In genomic region chr19:6589711-6590457, GRCh38 we compare ENCODE assay signal across 9 cellular contexts. TPM values are rescaled to one million over a fixed set of nuclear protein-coding genes. Genes with fewer than 3 reads are reported as not detected.
DNase-seq lines count a peak whose midpoint lies in the region; ATAC-seq and TF ChIP-seq lines count a peak whose summit lies in the region.
"Had no signal": no experiment of that assay in that cellular context is flagged by ENCODE, and none has a peak within 500 bp of the region (broad histone marks: within the 10 kb centered on the region; RNA-seq: fewer than 3 reads in every experiment).

No MANE protein-coding gene starts in this region.

- CTCF ChIA-PET in activated CD8-positive, alpha-beta memory T cell treated with anti-CD3 and anti-CD28 coated beads, Interleukin-2, amount 10 ng/mL, durations not matched to agents 7 days and 5 days (lab: Charles Lee) = interaction anchor here (0.6 to 3.3 kb wide), 3 partner anchors 38 to 44 kb away, joined by 3 to 16 read pairs (median 3); no protein-coding TSS in a partner anchor

- H3K4me1 ChIP-seq in Peyer's patch = peaks cover 0 to 18% (median 11%) of the 10 kb centered on the region in 4 donors

- peak overlapping the region in 1 of 4 donors; percentile 44 for H3K27ac ChIP-seq in Peyer's patch

- H3K27ac Mint-ChIP-seq in activated CD8-positive, alpha-beta memory T cell treated with anti-CD3 and anti-CD28 coated beads, Interleukin-2, amount 10 ng/mL, durations not matched to agents 7 days and 5 days = peak overlapping the region; percentile 89
- peak overlapping the region; percentile 80 to 97 for H3K27ac Mint-ChIP-seq in effector memory CD8-positive, alpha-beta T cell
- H3K27ac Mint-ChIP-seq in stimulated activated memory B cell treated with anti-CD40 and anti-IgM and Interleukin-4, amounts not matched to agents 10 μg/mL and 1 μg/mL and 100 μg/mL, for 72 hours = peak overlapping the region; percentile 89

- no peaks in the 10 kb centered on the region for H3K36me3 ChIP-seq in Peyer's patch

- H3K9me3 Mint-ChIP-seq in activated CD8-positive, alpha-beta memory T cell treated with anti-CD3 and anti-CD28 coated beads, Interleukin-2, amount 10 ng/mL, durations not matched to agents 7 days and 5 days (ENCODE audit: low read depth) = no peaks in the 10 kb centered on the region
- H3K9me3 Mint-ChIP-seq in effector memory CD8-positive, alpha-beta T cell = no peaks in the 10 kb centered on the region
- H3K9me3 Mint-ChIP-seq in stimulated activated memory B cell treated with anti-CD40 and anti-IgM and Interleukin-4, amounts not matched to agents 10 μg/mL and 1 μg/mL and 100 μg/mL, for 72 hours = no peaks in the 10 kb centered on the region

- H3K27me3 Mint-ChIP-seq in activated CD8-positive, alpha-beta memory T cell treated with anti-CD3 and anti-CD28 coated beads, Interleukin-2, amount 10 ng/mL, durations not matched to agents 7 days and 5 days = peaks cover 21% of the 10 kb centered on the region
- peaks cover 20 to 47% of the 10 kb centered on the region in 2 donors for H3K27me3 Mint-ChIP-seq in effector memory CD8-positive, alpha-beta T cell
- no peaks in the 10 kb centered on the region for H3K27me3 Mint-ChIP-seq in stimulated activated memory B cell treated with anti-CD40 and anti-IgM and Interleukin-4, amounts not matched to agents 10 μg/mL and 1 μg/mL and 100 μg/mL, for 72 hours

- H3K36me3 Mint-ChIP-seq in activated CD8-positive, alpha-beta memory T cell treated with anti-CD3 and anti-CD28 coated beads, Interleukin-2, amount 10 ng/mL, durations not matched to agents 7 days and 5 days = peaks cover 44% of the 10 kb centered on the region
- H3K36me3 Mint-ChIP-seq in effector memory CD8-positive, alpha-beta T cell (ENCODE audit: insufficient read depth) = peaks cover 17% of the 10 kb centered on the region
- H3K36me3 Mint-ChIP-seq in stimulated activated memory B cell treated with anti-CD40 and anti-IgM and Interleukin-4, amounts not matched to agents 10 μg/mL and 1 μg/mL and 100 μg/mL, for 72 hours = peaks cover 53% of the 10 kb centered on the region

- H3K4me1 Mint-ChIP-seq in activated CD8-positive, alpha-beta memory T cell treated with anti-CD3 and anti-CD28 coated beads, Interleukin-2, amount 10 ng/mL, durations not matched to agents 7 days and 5 days = peaks cover 69% of the 10 kb centered on the region
- H3K4me1 Mint-ChIP-seq in effector memory CD8-positive, alpha-beta T cell (ENCODE audit: low read depth in 2 of 2) = peaks cover 38 to 57% of the 10 kb centered on the region in 2 donors
- peaks cover 67% of the 10 kb centered on the region for H3K4me1 Mint-ChIP-seq in stimulated activated memory B cell treated with anti-CD40 and anti-IgM and Interleukin-4, amounts not matched to agents 10 μg/mL and 1 μg/mL and 100 μg/mL, for 72 hours

- peak overlapping the region in 3 of 4 donors; percentile 22 to 47 (median 37) for H3K4me3 ChIP-seq in Peyer's patch

- peak overlapping the region; percentile 97 for H3K4me3 Mint-ChIP-seq in activated CD8-positive, alpha-beta memory T cell treated with anti-CD3 and anti-CD28 coated beads, Interleukin-2, amount 10 ng/mL, durations not matched to agents 7 days and 5 days
- H3K4me3 Mint-ChIP-seq in effector memory CD8-positive, alpha-beta T cell = peak overlapping the region; percentile 78 to 97
- peak overlapping the region; percentile 92 for H3K4me3 Mint-ChIP-seq in stimulated activated memory B cell treated with anti-CD40 and anti-IgM and Interleukin-4, amounts not matched to agents 10 μg/mL and 1 μg/mL and 100 μg/mL, for 72 hours

- TF ChIP-seq CTCF in Peyer's patch (IDR thresholded peaks at IDR 0.05) = no peak

- ATAC-seq in activated CD8-positive, alpha-beta memory T cell treated with anti-CD3 and anti-CD28 coated beads, Interleukin-2, amount 10 ng/mL, durations not matched to agents 7 days and 5 days = no peak
- ATAC-seq in effector memory CD8-positive, alpha-beta T cell (replicated peaks) = no peak
- ATAC-seq in stimulated activated memory B cell treated with anti-CD40 and anti-IgM and Interleukin-4, amounts not matched to agents 10 μg/mL and 1 μg/mL and 100 μg/mL, for 72 hours = no peak

- peaks cover 0 to 20% of the 10 kb centered on the region in 2 donors for H3K27me3 ChIP-seq in Peyer's patch

- DNase-seq in activated CD8-positive, alpha-beta memory T cell treated with anti-CD3 and anti-CD28 coated beads, Interleukin-2, amount 10 ng/mL, durations not matched to agents 7 days and 5 days = no peak
- DNase-seq in activated CD8-positive, alpha-beta memory T cell treated with anti-CD3 and anti-CD28 coated beads for 24 hours = no peak
- DNase-seq in Peyer's patch = no peak
- DNase-seq in effector memory CD8-positive, alpha-beta T cell = no peak
- no peak for DNase-seq in EL
- no peak for DNase-seq in NCI-H1105 treated with DMSO at 0.1 percent for 48 hours (lab: John Stamatoyannopoulos, UW)
- no peak for DNase-seq in SHP77 (lab: John Stamatoyannopoulos, UW)

- no peaks in the 10 kb centered on the region for H3K9me3 ChIP-seq in Peyer's patch

- no peak for TF ChIP-seq POLR2A in Peyer's patch (IDR thresholded peaks at IDR 0.05)

RNA-seq across cellular contexts. Expression of gene CD70, which starts 1.1 kb away (rescaled TPM):
- total RNA-seq in activated CD8-positive, alpha-beta memory T cell treated with anti-CD3 and anti-CD28 coated beads, Interleukin-2, amount 10 ng/mL, durations not matched to agents 7 days and 5 days = 100 to 1,000 TPM in 1 of 2 experiments, 10 to 100 TPM in 1; 74.3 to 184 TPM
- not detected for total RNA-seq in Peyer's patch
- total RNA-seq: ureter had no signal

RNA-seq across cellular contexts. Expression of gene TNFSF9, which starts 59.1 kb away (rescaled TPM):
- total RNA-seq in activated CD8-positive, alpha-beta memory T cell treated with anti-CD3 and anti-CD28 coated beads, Interleukin-2, amount 10 ng/mL, durations not matched to agents 7 days and 5 days = 10 to 100 TPM in 1 of 2 experiments, 1 to 10 TPM in 1; 4.7 to 18.5 TPM
- total RNA-seq in Peyer's patch = under 1 TPM in 2 of 4 donors, not detected in 2; 0.53 to 0.95 TPM

Comparison
In these comparisons a context has a peak if more than half of its experiments do, and no peak if none do; other contexts are left out.
1. RNA of gene CD70, which starts 1.1 kb away (total RNA-seq): 74.3 to 184 TPM in activated CD8-positive, alpha-beta memory T cell treated with anti-CD3 and anti-CD28 coated beads, Interleukin-2, amount 10 ng/mL, durations not matched to agents 7 days and 5 days; not detected in Peyer's patch; every median in the first group is over 10 times any median in the second.
2. Peak in every context shown above with its lines, with median percentiles within 50 percentile points of each other: H3K27ac Mint-ChIP-seq and H3K4me3 Mint-ChIP-seq.